17 cellular contexts compared by ENCODE assay signal in the genomic region with DNA sequence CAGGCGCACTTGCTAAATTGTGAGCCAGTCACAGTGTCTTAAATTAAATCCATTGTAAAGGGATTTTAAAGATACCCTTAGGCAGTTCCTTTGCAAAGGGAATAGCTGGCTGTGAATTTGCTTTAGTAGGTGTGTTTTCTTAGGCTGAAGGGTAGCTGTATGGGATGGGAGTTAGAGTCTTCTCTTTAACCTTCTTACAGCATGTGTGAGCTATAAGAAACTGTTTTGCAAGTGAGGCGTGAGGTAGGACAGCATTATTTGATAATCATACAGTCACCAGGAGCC. TPM values are rescaled to one million over a fixed set of nuclear protein-coding genes. Genes with fewer than 3 reads are reported as not detected.
DNase-seq lines count a peak whose midpoint lies in the region; ATAC-seq and TF ChIP-seq lines count a peak whose summit lies in the region.
"Had no signal": no experiment of that assay in that cellular context is flagged by ENCODE, and none has a peak within 500 bp of the region (broad histone marks: within the 10 kb centered on the region; RNA-seq: fewer than 3 reads in every experiment).

No MANE protein-coding gene starts in this region.

- TF ChIP-seq POLR2A in right lobe of liver (IDR thresholded peaks at IDR 0.05), result no peak
- no peak for TF ChIP-seq POLR2A in prostate gland (IDR thresholded peaks at IDR 0.05)

- CTCF ChIA-PET in AG04450 (lab: Charles Lee), result interaction anchor here (1.7 kb wide), 1 partner anchor 182 kb away, joined by 5 read pairs; no protein-coding TSS in a partner anchor
- CTCF ChIA-PET in activated CD4-positive, alpha-beta T cell treated with anti-CD3 and anti-CD28 coated beads, Interleukin-2, amount 10 ng/mL, durations not matched to agents 7 days and 5 days (lab: Charles Lee), result no interaction called here

- H3K9ac ChIP-seq in OCI-LY1 (ENCODE audit: low read length), result no peak overlapping the region

- no peak overlapping the region for H3K27ac Mint-ChIP-seq in activated CD4-positive, alpha-beta T cell treated with anti-CD3 and anti-CD28 coated beads, Interleukin-2, amount 10 ng/mL, durations not matched to agents 7 days and 5 days
- H3K27ac Mint-ChIP-seq: GM23338, HFFc6 had no signal

- H3F3A ChIP-seq in OCI-LY1 (ENCODE audit: insufficient read depth, low read length), result no peaks in the 10 kb centered on the region

- POLR2A ChIA-PET in AG04450 (lab: Yijun Ruan, JAX), result no interaction called here
- POLR2A ChIA-PET in activated CD4-positive, alpha-beta T cell treated with anti-CD3 and anti-CD28 coated beads, Interleukin-2, amount 10 ng/mL, durations not matched to agents 7 days and 5 days (lab: Charles Lee), result no interaction called here

- peaks cover 23% of the 10 kb centered on the region; the same call in 1 of the 2 replicates for H3K79me2 ChIP-seq in OCI-LY1 (ENCODE audit: insufficient read depth, low read length)

- no peaks in the 10 kb centered on the region for H3K9me3 Mint-ChIP-seq in activated CD4-positive, alpha-beta T cell treated with anti-CD3 and anti-CD28 coated beads, Interleukin-2, amount 10 ng/mL, durations not matched to agents 7 days and 5 days
- H3K9me3 Mint-ChIP-seq: GM23338, HFFc6 had no signal

- peak overlapping the region; percentile 76; the same call in 1 of the 2 replicates for H3K4me2 ChIP-seq in OCI-LY1 (ENCODE audit: low read length)
- H3K4me2 ChIP-seq: GM23338 had no signal

- 53% methylated on average over 2 of the region's 2 CpGs for WGBS in right lobe of liver (ENCODE audit: insufficient coverage, low coverage, low lambda C conversion rate, missing lambda C conversion rate)
- WGBS in prostate gland, result 51% methylated on average over 2 of the region's 2 CpGs

- no peaks in the 10 kb centered on the region for H4K20me1 ChIP-seq in OCI-LY1 (ENCODE audit: insufficient read depth, low read length)

- H2AFZ ChIP-seq in OCI-LY1 (ENCODE audit: low read length), result no peak overlapping the region
- H2AFZ ChIP-seq: GM23338 had no signal

- H3K9me3 ChIP-seq in AG04450 (ENCODE audit: control insufficient read depth, insufficient read depth, low read length), result peaks cover 9% of the 10 kb centered on the region; the same call in 1 of the 2 replicates
- no peaks in the 10 kb centered on the region for H3K9me3 ChIP-seq in OCI-LY1 (ENCODE audit: low read length)
- no peaks in the 10 kb centered on the region for H3K9me3 ChIP-seq in right lobe of liver
- H3K9me3 ChIP-seq in prostate gland, result no peaks in the 10 kb centered on the region
- H3K9me3 ChIP-seq: Peyer's patch had no signal

- no peaks in the 10 kb centered on the region for H3K27me3 Mint-ChIP-seq in activated CD4-positive, alpha-beta T cell treated with anti-CD3 and anti-CD28 coated beads, Interleukin-2, amount 10 ng/mL, durations not matched to agents 7 days and 5 days

- H3K9me2 ChIP-seq in OCI-LY1 (ENCODE audit: low read depth, low read length), result no peaks in the 10 kb centered on the region

- H3K4me3 ChIP-seq in AG04450 (ENCODE audit: low read depth, low read length), result peak overlapping the region; percentile 14; the same call in 1 of the 2 replicates
- H3K4me3 ChIP-seq in OCI-LY1 (ENCODE audit: low read depth, low read length, poor library complexity, severe bottlenecking), result peak overlapping the region; percentile 67
- H3K4me3 ChIP-seq in right lobe of liver, result no peak overlapping the region
- no peak overlapping the region for H3K4me3 ChIP-seq in prostate gland
- H3K4me3 ChIP-seq: GM23338 had no signal

- TF ChIP-seq CTCF in AG04450 (IDR thresholded peaks at IDR 0.05; ENCODE audit: low read depth, low read length), result no peak
- TF ChIP-seq CTCF in OCI-LY1 (IDR thresholded peaks at IDR 0.05; ENCODE audit: low read length), result no peak
- no peak for TF ChIP-seq CTCF in right lobe of liver (IDR thresholded peaks at IDR 0.05)
- no peak for TF ChIP-seq CTCF in prostate gland (IDR thresholded peaks at IDR 0.05)

- ATAC-seq in right lobe of liver, result no peak
- no peak for ATAC-seq in GM21723 (IDR thresholded peaks at IDR 0.05; ENCODE audit: unreplicated experiment)
- ATAC-seq: GM23338 had no signal

- no peak for DNase-seq in AG04450 (ENCODE audit: low read depth, low spot score)
- no peak for DNase-seq in epithelial cell of prostate (ENCODE audit: low read depth, low spot score)
- DNase-seq in right lobe of liver, result no peak
- no peak for DNase-seq in prostate gland (ENCODE audit: low spot score)
- no peak for DNase-seq in SW480 (ENCODE audit: low spot score)
- no peak for DNase-seq in activated CD4-positive, alpha-beta T cell treated with anti-CD3 and anti-CD28 coated beads, Interleukin-2, amount 10 ng/mL, durations not matched to agents 7 days and 5 days
- DNase-seq: HFFc6, NCI-H1105 treated with DMSO at 0.1 percent for 48 hours, NCI-H187 treated with DMSO at 0.1 percent for 48 hours, NCI-H446, NCI-H748 treated with DMSO at 0.1 percent for 48 hours, SHP77 treated with DMSO at 0.1 percent for 48 hours had no signal

- H3K4me1 Mint-ChIP-seq in activated CD4-positive, alpha-beta T cell treated with anti-CD3 and anti-CD28 coated beads, Interleukin-2, amount 10 ng/mL, durations not matched to agents 7 days and 5 days, result peaks cover 17% of the 10 kb centered on the region

- H3K4me1 ChIP-seq in OCI-LY1 (ENCODE audit: insufficient read depth, low read length, severe bottlenecking) (peaks cover 57% of the 10 kb centered on the region), right lobe of liver (peaks cover 0 to 56% (median 20%) of the 10 kb centered on the region in 4 donors), prostate gland (replicated peaks) (peaks cover 8% of the 10 kb centered on the region)

- intact Hi-C loops in right lobe of liver (cut with DNase I), result loop anchor here in 1 of 2 donors (10.0 kb wide), 1 partner anchor 127 kb away; no protein-coding TSS in a partner anchor
- intact Hi-C loops in prostate gland (cut with DNase I), result loop anchor here (5.0 kb wide), 1 partner anchor 124 kb away; no protein-coding TSS in a partner anchor

- H3K36me3 ChIP-seq in OCI-LY1 (ENCODE audit: insufficient read depth, low read length), result peaks cover 5% of the 10 kb centered on the region; the same call in 1 of the 2 replicates
- H3K36me3 ChIP-seq in right lobe of liver, result no peaks in the 10 kb centered on the region
- no peaks in the 10 kb centered on the region for H3K36me3 ChIP-seq in prostate gland
- H3K36me3 ChIP-seq: Peyer's patch had no signal

- H3K27ac ChIP-seq in AG04450 (ENCODE audit: low read depth, low read length) (no peak overlapping the region), OCI-LY1 (ENCODE audit: low read depth, low read length, poor library complexity, severe bottlenecking) (no peak overlapping the region), epithelial cell of prostate (peak overlapping the region; percentile 65), right lobe of liver (peak overlapping the region; percentile 15 to 52 (median 35)), prostate gland (no peak overlapping the region)
- H3K27ac ChIP-seq: C4-2B had no signal

- no peaks in the 10 kb centered on the region for H3K36me3 Mint-ChIP-seq in activated CD4-positive, alpha-beta T cell treated with anti-CD3 and anti-CD28 coated beads, Interleukin-2, amount 10 ng/mL, durations not matched to agents 7 days and 5 days (ENCODE audit: low read depth)

- no peak overlapping the region for H3K4me3 Mint-ChIP-seq in activated CD4-positive, alpha-beta T cell treated with anti-CD3 and anti-CD28 coated beads, Interleukin-2, amount 10 ng/mL, durations not matched to agents 7 days and 5 days
- H3K4me3 Mint-ChIP-seq: GM23338, HFFc6 had no signal

- H3K27me3 ChIP-seq in AG04450 (ENCODE audit: control insufficient read depth, insufficient read depth, low read length) (no peaks in the 10 kb centered on the region), OCI-LY1 (ENCODE audit: insufficient read depth, low read length) (no peaks in the 10 kb centered on the region), right lobe of liver (no peaks in the 10 kb centered on the region), prostate gland (replicated peaks; ENCODE audit: insufficient read depth) (no peaks in the 10 kb centered on the region)
- H3K27me3 ChIP-seq: Peyer's patch had no signal

RNA-seq across cellular contexts. Expression of a gene that starts 5.2 kb away (rescaled TPM):
- 21.1 and 22.7 TPM in 2 replicates for polyA plus RNA-seq in AG04450 (2011; rRNA removed)
- 20.0 and 22.8 TPM in 2 replicates for polyA minus RNA-seq in AG04450 (2011; rRNA and poly(A)+ RNA removed)
- total RNA-seq in right lobe of liver (10 to 100 TPM in 4 of 6 experiments, 1 to 10 TPM in 2; 5.9 to 18.6 (median 10.6) TPM), prostate gland (10 to 100 TPM; 21.9 to 30.1 TPM)
- 10 to 100 TPM; 11.9 to 13.8 TPM for total RNA-seq in activated CD4-positive, alpha-beta T cell treated with anti-CD3 and anti-CD28 coated beads, Interleukin-2, amount 10 ng/mL, durations not matched to agents 7 days and 5 days

Comparison
In these comparisons a context has a peak if more than half of its experiments do, and no peak if none do; other contexts are left out.
1. H3K27ac ChIP-seq: peak in epithelial cell of prostate (single experiment) and right lobe of liver (3 of 3); none in AG04450 (single experiment), OCI-LY1 (single experiment) and prostate gland (0 of 2).
2. H3K4me3 ChIP-seq: peak in AG04450 (single experiment) and OCI-LY1 (single experiment); none in right lobe of liver (0 of 3) and prostate gland (0 of 2).